ENCODE assay signal across 11 cellular contexts in the genomic region with DNA sequence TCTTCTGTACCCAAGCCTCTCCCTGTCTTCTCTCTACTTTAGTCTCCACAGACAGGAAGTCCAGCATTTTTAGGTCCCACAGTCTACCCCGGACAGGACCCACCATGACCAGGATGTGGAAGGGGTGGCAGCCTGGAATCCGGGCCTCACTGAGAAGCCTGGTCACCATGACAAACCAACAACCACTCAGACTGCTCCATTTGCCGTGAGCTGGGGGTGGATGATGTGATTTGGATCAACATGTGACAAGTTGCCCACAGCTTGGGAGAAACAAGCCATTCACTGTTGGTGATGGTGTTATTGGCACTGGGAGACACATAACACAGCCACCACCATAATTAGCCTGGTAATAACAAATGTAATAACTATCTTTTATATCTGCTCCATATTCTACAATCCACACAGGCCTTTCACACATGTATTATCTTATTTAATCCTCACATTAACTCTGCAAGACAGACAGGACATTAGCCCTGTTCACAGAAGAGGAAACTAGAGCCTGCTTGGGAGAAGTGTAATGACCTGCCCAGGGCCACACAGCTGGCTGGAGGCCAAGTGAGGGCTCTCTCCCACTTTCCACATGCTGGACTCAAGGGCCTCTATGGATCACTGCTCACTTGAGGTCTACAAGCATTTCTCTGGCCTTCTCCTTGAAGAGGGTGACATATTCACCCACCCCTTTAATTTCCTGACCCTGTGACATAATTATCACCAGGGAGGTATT. TPM values are rescaled to one million over a fixed set of nuclear protein-coding genes. Genes with fewer than 3 reads are reported as not detected.
DNase-seq lines count a peak whose midpoint lies in the region; ATAC-seq, FAIRE-seq and TF ChIP-seq lines count a peak whose summit lies in the region.
"Had no signal": no experiment of that assay in that cellular context is flagged by ENCODE, and none has a peak within 500 bp of the region (broad histone marks: within the 10 kb centered on the region; RNA-seq: fewer than 3 reads in every experiment).

No MANE protein-coding gene starts in this region.

- TF ChIP-seq EP300 in A549 (IDR thresholded peaks at IDR 0.05) = no peak

- no peak for DNase-seq in A549 (ENCODE audit: low read depth in 1 of 2, low spot score in 1 of 2)
- DNase-seq in GM23338 (ENCODE audit: low spot score) = no peak
- DNase-seq in coronary artery (ENCODE audit: low spot score) = no peak
- no peak for DNase-seq in pancreas
- no peak for DNase-seq in sciatic nerve (ENCODE audit: low spot score)
- no peak for DNase-seq in NCI-H510A (lab: John Stamatoyannopoulos, UW)
- DNase-seq in effector memory CD4-positive, alpha-beta T cell = no peak
- DNase-seq in Calu3 = no peak
- DNase-seq: activated effector memory CD4-positive, alpha-beta T cell treated with anti-CD3 and anti-CD28 coated beads, Interleukin-2, amount 50 U/mL, for 16 hours; DMS79 treated with DMSO at 0.1 percent for 48 hours; NCI-H2227 treated with DMSO at 0.1 percent for 48 hours had no signal

- H3K27ac ChIP-seq in A549 (peak overlapping the region in 1 of 2 experiments; percentile 61; a peak in 2 of 6 replicates), GM23338 (ENCODE audit: low read depth) (no peak overlapping the region), coronary artery (peak overlapping the region; percentile 91 to 98), pancreas (peak overlapping the region in 3 of 4 donors; percentile 10 to 76 (median 39))
- no peak overlapping the region for H3K27ac ChIP-seq in effector memory CD4-positive, alpha-beta T cell (ENCODE audit: insufficient read depth, low read length, poor library complexity, severe bottlenecking)

- H3K36me3 ChIP-seq in GM23338 (ENCODE audit: insufficient read depth) = peaks cover 10% of the 10 kb centered on the region; the same call in 1 of the 2 replicates
- H3K36me3 ChIP-seq in pancreas = peaks cover 2 to 86% (median 49%) of the 10 kb centered on the region in 3 donors
- H3K36me3 ChIP-seq in effector memory CD4-positive, alpha-beta T cell (ENCODE audit: control insufficient read depth, insufficient read depth, low read length) = peaks cover 93% of the 10 kb centered on the region

- no peaks in the 10 kb centered on the region for H3K79me2 ChIP-seq in GM23338 (replicated peaks; ENCODE audit: insufficient read depth)

- BruUV-seq in Calu3 (replicated peaks; lab: Mats Ljungman, UMichigan) = no TSS peak

- H3K36me3 Mint-ChIP-seq in GM23338 (ENCODE audit: low read depth) = peaks cover 68% of the 10 kb centered on the region
- peaks cover 69% of the 10 kb centered on the region for H3K36me3 Mint-ChIP-seq in Calu3 (ENCODE audit: insufficient read depth, unreplicated experiment)

- ATAC-seq in A549 (no peak), GM23338 (no peak), pancreas (no peak), sciatic nerve (no peak)

- H3K4me1 ChIP-seq in A549 (peaks cover 29% of the 10 kb centered on the region), GM23338 (ENCODE audit: insufficient read depth) (peaks cover 19% of the 10 kb centered on the region), pancreas (peaks cover 11 to 51% (median 28%) of the 10 kb centered on the region in 3 donors)
- H3K4me1 ChIP-seq in effector memory CD4-positive, alpha-beta T cell (ENCODE audit: control insufficient read depth, insufficient read depth, low read length, poor library complexity, severe bottlenecking) = peaks cover 7% of the 10 kb centered on the region

- H3K9me3 Mint-ChIP-seq in GM23338 (no peaks in the 10 kb centered on the region), Calu3 (ENCODE audit: low read depth, unreplicated experiment) (no peaks in the 10 kb centered on the region)

- H2AFZ ChIP-seq in GM23338 = no peak overlapping the region

- POLR2A ChIA-PET in A549 (lab: Yijun Ruan, JAX) = no interaction called here

- H3K4me3 Mint-ChIP-seq in GM23338 = no peak overlapping the region
- no peak overlapping the region for H3K4me3 Mint-ChIP-seq in Calu3 (ENCODE audit: low read depth, unreplicated experiment)

- no peaks in the 10 kb centered on the region; the same call in 1 of the 2 replicates for H4K20me1 ChIP-seq in GM23338 (replicated peaks; ENCODE audit: insufficient read depth)

- peaks cover 37% of the 10 kb centered on the region for H3K4me1 Mint-ChIP-seq in GM23338
- peaks cover 16% of the 10 kb centered on the region for H3K4me1 Mint-ChIP-seq in Calu3 (ENCODE audit: low read depth, unreplicated experiment)

- H3K9me2 ChIP-seq in GM23338 (ENCODE audit: insufficient read depth) = no peaks in the 10 kb centered on the region

- no peaks in the 10 kb centered on the region for H3K27me3 ChIP-seq in GM23338 (ENCODE audit: insufficient read depth)
- H3K27me3 ChIP-seq in pancreas = no peaks in the 10 kb centered on the region
- no peaks in the 10 kb centered on the region for H3K27me3 ChIP-seq in effector memory CD4-positive, alpha-beta T cell (replicated peaks; ENCODE audit: control insufficient read depth, insufficient read depth, low read length, poor library complexity, severe bottlenecking)

- TF ChIP-seq RAD21 in A549 (conservative IDR thresholded peaks at IDR 0.05 in 1 of 2, IDR thresholded peaks at IDR 0.05 in 1 of 2) = no peak

- TF ChIP-seq CTCF in A549 (IDR thresholded peaks at IDR 0.05) = no peak
- no peak for TF ChIP-seq CTCF in GM23338 (conservative IDR thresholded peaks at IDR 0.05; ENCODE audit: low read depth in 2 of 2)
- no peak for TF ChIP-seq CTCF in coronary artery (IDR thresholded peaks at IDR 0.05)
- TF ChIP-seq CTCF in pancreas (IDR thresholded peaks at IDR 0.05) = no peak
- TF ChIP-seq CTCF in Calu3 (IDR thresholded peaks at IDR 0.05; ENCODE audit: unreplicated experiment) = no peak

- no peaks in the 10 kb centered on the region for H3K9me3 ChIP-seq in A549
- no peaks in the 10 kb centered on the region for H3K9me3 ChIP-seq in pancreas
- H3K9me3 ChIP-seq in effector memory CD4-positive, alpha-beta T cell (ENCODE audit: control insufficient read depth, low read length) = no peaks in the 10 kb centered on the region

- no peak for TF ChIP-seq POLR2A in A549 (IDR thresholded peaks at IDR 0.05; ENCODE audit: low read length)

- CTCF ChIA-PET in A549 (lab: Yijun Ruan, JAX) = interaction anchor here (0.6 to 24.0 kb wide), 6 partner anchors 16 to 182 kb away, joined by 3 to 474 read pairs (median 6); partner anchors contain the start of gene MEF2D
- CTCF ChIA-PET in Calu3 (lab: Charles Lee) = no interaction called here

- peaks cover 17% of the 10 kb centered on the region; the same call in 1 of the 2 replicates for H3F3A ChIP-seq in GM23338 (replicated peaks; ENCODE audit: low read depth)

- FAIRE-seq in A549 (lab: Jason Lieb, UNC) (no peak), pancreas (lab: Jason Lieb, UNC) (no peak)

- H3K27me3 Mint-ChIP-seq in GM23338 (ENCODE audit: insufficient read depth, low read depth, poor library complexity) (peaks cover 29% of the 10 kb centered on the region), Calu3 (ENCODE audit: unreplicated experiment) (no peaks in the 10 kb centered on the region)

- peak overlapping the region; percentile 60; the same call in 1 of the 2 replicates for H3K27ac Mint-ChIP-seq in GM23338
- no peak overlapping the region for H3K27ac Mint-ChIP-seq in Calu3 (ENCODE audit: unreplicated experiment)

- no peak overlapping the region for H3K4me3 ChIP-seq in A549
- H3K4me3 ChIP-seq in GM23338 = no peak overlapping the region
- no peak overlapping the region for H3K4me3 ChIP-seq in coronary artery
- no peak overlapping the region for H3K4me3 ChIP-seq in pancreas
- H3K4me3 ChIP-seq in effector memory CD4-positive, alpha-beta T cell (ENCODE audit: insufficient read depth, low read depth, low read length, poor library complexity, severe bottlenecking) = no peak overlapping the region

- H3K4me2 ChIP-seq in A549 = peak overlapping the region; percentile 41
- H3K4me2 ChIP-seq in GM23338 = no peak overlapping the region

- intact Hi-C loops in pancreas (cut with DNase I) (no loop called here), sciatic nerve (cut with DNase I) (no loop called here), Calu3 (cut with micrococcal nuclease; ENCODE audit: unreplicated experiment) (no loop called here)

- 83% methylated on average over 3 of the region's 3 CpGs for WGBS in A549 (ENCODE audit: missing lambda C conversion rate)
- 62 to 70% methylated on average over 3 of the region's 3 CpGs for WGBS in pancreas, 2 donors

TF ChIP-seq in A549, 52 proteins besides CTCF, POLR2A, EP300 and RAD21:
- TF ChIP-seq POLR2AphosphoS2 (conservative IDR thresholded peaks at IDR 0.05; ENCODE audit: low read length) (0 out of 2 replicates have a peak, but pooled peaks have one; percentile 1), FOSB (CRISPR knock-in tag; IDR thresholded peaks at IDR 0.05) (no peak)

TF ChIP-seq in GM23338, 12 proteins besides CTCF, POLR2A, EP300 and RAD21 (continues in another document):
- TF ChIP-seq CREB1 (CRISPR knock-in tag; IDR thresholded peaks at IDR 0.05; ENCODE audit: low read depth) (no peak), ETS1 (IDR thresholded peaks at IDR 0.05) (no peak), JUNB (IDR thresholded peaks at IDR 0.05; ENCODE audit: unreplicated experiment) (no peak), POLR2AphosphoS5 (IDR thresholded peaks at IDR 0.05; ENCODE audit: low read depth) (no peak)

RNA-seq across cellular contexts. Expression of gene MEF2D, which starts 22.9 kb away (rescaled TPM):
- 16.8 and 20.8 TPM in 2 replicates for polyA plus RNA-seq in A549 (2011; rRNA removed)
- 24.1 and 35.9 TPM in 2 replicates for polyA plus RNA-seq in A549 (2012; cell fraction: cytosol; rRNA removed)
- 93.8 and 94.5 TPM in 2 replicates for polyA plus RNA-seq in A549 (2012; cell fraction: nucleus; rRNA removed)
- polyA plus RNA-seq in A549 (2017; fragmentation: RNase III; extraction: RNeasy Plus Mini Kit Qiagen cat#74134 plus additional on column Dnase treatment) = 20.7 to 23.4 TPM (median 22.8 TPM) in 3 replicates
- 22.8 and 26.8 TPM in 2 replicates for polyA minus RNA-seq in A549 (2011; rRNA and poly(A)+ RNA removed)
- 9.7 and 15.5 TPM in 2 replicates for total RNA-seq in GM23338 (2014; rRNA removed; shearing (Covaris generic))
- polyA plus RNA-seq in GM23338 (2016; fragmentation: Nextera tagmentation; extraction: Ambion mirVana) = 10.4 and 10.6 TPM in 2 replicates
- total RNA-seq in pancreas = 10 to 100 TPM; 19.1 to 31.8 (median 26.2) TPM
- polyA plus RNA-seq in pancreas = 10 to 100 TPM; 15.7 to 20.0 TPM
- total RNA-seq in sciatic nerve = 66.8 TPM
- total RNA-seq in Calu3 (2022) = 48.4 and 54.1 TPM in 2 replicates

Comparison
In these comparisons a context has a peak if more than half of its experiments do, and no peak if none do; other contexts are left out.
1. H3K27ac ChIP-seq: peak in coronary artery (2 of 2) and pancreas (3 of 4); none in GM23338 (single experiment) and effector memory CD4-positive, alpha-beta T cell (single experiment).